8 cellular contexts compared by ENCODE assay signal in the genomic region with DNA sequence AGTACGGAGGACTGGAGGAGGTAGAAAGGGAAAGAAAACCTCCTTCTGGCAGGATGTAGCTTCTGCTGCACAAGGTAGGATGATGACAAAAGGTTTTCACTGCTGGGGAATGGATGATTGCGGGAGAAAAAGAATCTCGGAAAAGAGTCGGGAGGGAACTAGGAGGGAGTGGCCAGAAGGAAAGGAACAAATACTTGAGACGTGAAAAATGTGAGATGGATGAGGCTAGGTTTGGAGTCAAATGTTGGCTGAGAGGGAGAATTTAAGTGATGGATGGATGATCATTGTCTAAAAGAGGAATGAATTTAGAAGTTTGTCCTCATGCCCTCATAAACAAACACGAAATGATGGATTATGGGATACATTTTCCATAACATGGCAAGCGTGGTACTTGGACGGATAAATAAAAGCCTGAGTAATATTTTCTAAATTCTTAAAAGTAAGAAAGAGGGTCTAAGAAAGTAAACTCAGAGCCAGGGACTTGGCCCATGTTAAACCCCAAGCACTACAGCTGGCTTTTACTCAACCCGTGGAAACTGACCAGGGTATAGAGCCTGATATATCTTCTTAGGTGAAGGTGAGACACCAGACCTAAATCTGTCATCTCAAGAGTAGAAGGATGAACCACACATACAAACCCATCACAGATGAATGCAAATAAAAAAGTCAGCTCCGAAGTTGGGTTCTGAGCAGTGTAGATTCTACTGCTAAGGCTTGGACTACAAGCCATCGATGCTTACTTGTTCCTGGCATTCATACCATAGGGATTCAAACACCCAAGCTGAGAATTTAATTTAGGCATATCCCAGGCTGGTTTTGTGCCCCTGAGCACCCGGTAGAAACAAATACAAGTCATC.
DNase-seq lines count a peak whose midpoint lies in the region; ATAC-seq and TF ChIP-seq lines count a peak whose summit lies in the region.

No MANE protein-coding gene starts in this region.

- no peak overlapping the region for H2AFZ ChIP-seq in smooth muscle cell (ENCODE audit: low read depth)

- no peak for TF ChIP-seq CTCF in LNCaP clone FGC (IDR thresholded peaks at IDR 0.05; ENCODE audit: control insufficient read depth, extremely low read depth, insufficient read depth)
- no peak for TF ChIP-seq CTCF in smooth muscle cell (IDR thresholded peaks at IDR 0.05; ENCODE audit: borderline replicate concordance, insufficient read depth, poor library complexity, severe bottlenecking)

- H3K4me2 ChIP-seq in smooth muscle cell: peak overlapping the region; percentile 85

- peak overlapping the region; percentile 88 for H3K4me3 Mint-ChIP-seq in activated T-helper 17 cell treated with anti-CD3 and anti-CD28 coated beads, Interleukin-2, amount 50 U/mL, for 72 hours

- peak overlapping the region; percentile 96 for H3K9ac ChIP-seq in iPS-15b (ENCODE audit: low read depth, low read length)
- H3K9ac ChIP-seq in smooth muscle cell (ENCODE audit: low read depth): peak overlapping the region; percentile 37

- H3K27ac ChIP-seq in smooth muscle cell (ENCODE audit: low read depth): no peak overlapping the region

- H3K4me1 ChIP-seq in iPS-15b (ENCODE audit: control insufficient read depth, insufficient read depth, low read length) (peaks cover 7% of the 10 kb centered on the region), smooth muscle cell (ENCODE audit: low read depth) (peaks cover 4% of the 10 kb centered on the region)

- ATAC-seq in activated T-helper 17 cell treated with anti-CD3 and anti-CD28 coated beads, Interleukin-2, amount 50 U/mL, for 72 hours (replicated peaks): peak; percentile 28
- no peak for ATAC-seq in HG03159 (IDR thresholded peaks at IDR 0.05; ENCODE audit: unreplicated experiment)

- H4K20me1 ChIP-seq in smooth muscle cell (ENCODE audit: low read depth): peaks cover 17% of the 10 kb centered on the region

- H3K4me1 Mint-ChIP-seq in activated T-helper 17 cell treated with anti-CD3 and anti-CD28 coated beads, Interleukin-2, amount 50 U/mL, for 72 hours: peaks cover 25% of the 10 kb centered on the region

- H3K4me3 ChIP-seq in LNCaP clone FGC (ENCODE audit: low read depth, low read length) (peak overlapping the region; percentile 79), iPS-15b (ENCODE audit: low read depth, low read length) (peak overlapping the region; percentile 73), smooth muscle cell (peak overlapping the region; percentile 78)

- H3K36me3 Mint-ChIP-seq in activated T-helper 17 cell treated with anti-CD3 and anti-CD28 coated beads, Interleukin-2, amount 50 U/mL, for 72 hours (ENCODE audit: low read depth): peaks cover 58% of the 10 kb centered on the region

- peak overlapping the region; percentile 99 for H3K27ac Mint-ChIP-seq in activated T-helper 17 cell treated with anti-CD3 and anti-CD28 coated beads, Interleukin-2, amount 50 U/mL, for 72 hours

- no peaks in the 10 kb centered on the region for H3K27me3 Mint-ChIP-seq in activated T-helper 17 cell treated with anti-CD3 and anti-CD28 coated beads, Interleukin-2, amount 50 U/mL, for 72 hours

- H3F3A ChIP-seq in smooth muscle cell (ENCODE audit: low read depth): peaks cover 4% of the 10 kb centered on the region

- DNase-seq in ELF-1 (ENCODE audit: low read depth, low spot score) (peak; percentile 68), LNCaP clone FGC (ENCODE audit: low read depth) (no peak), smooth muscle cell (lab: John Stamatoyannopoulos, UW; ENCODE audit: unreplicated experiment) (no peak), middle frontal gyrus (ENCODE audit: extremely low spot score, low spot score) (no peak), NCI-H1048 (lab: John Stamatoyannopoulos, UW) (no peak)

- H3K36me3 ChIP-seq in iPS-15b (ENCODE audit: control insufficient read depth, insufficient read depth, low read length): no peaks in the 10 kb centered on the region
- H3K36me3 ChIP-seq in smooth muscle cell (ENCODE audit: low read depth): no peaks in the 10 kb centered on the region

- H3K9me3 ChIP-seq in iPS-15b (ENCODE audit: control insufficient read depth, insufficient read depth, low read length) (no peaks in the 10 kb centered on the region), smooth muscle cell (replicated peaks; ENCODE audit: low read depth) (no peaks in the 10 kb centered on the region)

- peaks cover 16% of the 10 kb centered on the region for H3K79me2 ChIP-seq in smooth muscle cell (ENCODE audit: low read depth)

- H3K27me3 ChIP-seq in iPS-15b (ENCODE audit: control insufficient read depth, insufficient read depth, low read length) (no peaks in the 10 kb centered on the region), smooth muscle cell (ENCODE audit: low read depth) (no peaks in the 10 kb centered on the region)

- 35% methylated on average over 12 of the region's 12 CpGs for WGBS in smooth muscle cell (ENCODE audit: low lambda C conversion rate)

- no peaks in the 10 kb centered on the region for H3K9me3 Mint-ChIP-seq in activated T-helper 17 cell treated with anti-CD3 and anti-CD28 coated beads, Interleukin-2, amount 50 U/mL, for 72 hours
